ENCODE assay signal across 9 cellular contexts in genomic region chr4:23887989-23888388, GRCh38. TPM values are rescaled to one million over a fixed set of nuclear protein-coding genes. Genes with fewer than 3 reads are reported as not detected.
DNase-seq lines count a peak whose midpoint lies in the region; ATAC-seq and TF ChIP-seq lines count a peak whose summit lies in the region.
"Had no signal": no experiment of that assay in that cellular context is flagged by ENCODE, and none has a peak within 500 bp of the region (broad histone marks: within the 10 kb centered on the region; RNA-seq: fewer than 3 reads in every experiment).

No MANE protein-coding gene starts in this region.

- H3K4me1 ChIP-seq in heart left ventricle (peaks cover 0 to 21% (median under 1%) of the 10 kb centered on the region in 12 donors), left ventricle myocardium inferior (peaks cover 70% of the 10 kb centered on the region), neuron (ENCODE audit: insufficient read depth, low read length) (peaks cover 30% of the 10 kb centered on the region)

- intact Hi-C loops in heart left ventricle (cut with DNase I): loop anchor here in 4 of 10 donors (2.0 to 5.0 kb wide), 3 partner anchors 41 to 44 kb away; no protein-coding TSS in a partner anchor
- intact Hi-C loops in left ventricle myocardium superior (cut with micrococcal nuclease): no loop called here
- intact Hi-C loops in left ventricle myocardium inferior (cut with micrococcal nuclease): no loop called here

- TF ChIP-seq POLR2A in heart left ventricle (IDR thresholded peaks at IDR 0.05): no peak

- no peak for ATAC-seq in heart left ventricle
- ATAC-seq in left ventricle myocardium superior: no peak

- H3K36me3 ChIP-seq in heart left ventricle: peaks cover 0 to 4% (median 0%) of the 10 kb centered on the region in 9 donors
- peaks cover 7% of the 10 kb centered on the region for H3K36me3 ChIP-seq in left ventricle myocardium inferior
- no peaks in the 10 kb centered on the region for H3K36me3 ChIP-seq in neuron (ENCODE audit: insufficient read depth, low read length)

- H2AFZ ChIP-seq in neuron (ENCODE audit: low read depth, low read length): peak overlapping the region; percentile 49

- H3K9me3 ChIP-seq in heart left ventricle (no peaks in the 10 kb centered on the region), left ventricle myocardium inferior (replicated peaks) (no peaks in the 10 kb centered on the region), neuron (ENCODE audit: low read length) (no peaks in the 10 kb centered on the region)

- DNase-seq in heart left ventricle (peak in 3 of 5 donors; percentile 43 to 64 (median 44)), left ventricle myocardium superior (no peak), left ventricle myocardium inferior (no peak), NCI-H187 treated with DMSO at 0.1 percent for 48 hours (lab: John Stamatoyannopoulos, UW) (no peak), GDM1 (lab: John Stamatoyannopoulos, UW) (no peak), HuH-7 (ENCODE audit: low spot score) (no peak), NCI-H1092 treated with DMSO at 0.1 percent for 48 hours (lab: John Stamatoyannopoulos, UW) (no peak)
- DNase-seq: activated naive CD4-positive, alpha-beta T cell treated with anti-CD3 and anti-CD28 coated beads, Interleukin-2, amount 10 ng/mL, durations not matched to agents 7 days and 5 days had no signal

- H3K27me3 ChIP-seq in heart left ventricle: no peaks in the 10 kb centered on the region
- no peaks in the 10 kb centered on the region for H3K27me3 ChIP-seq in left ventricle myocardium inferior (ENCODE audit: low read depth)
- no peaks in the 10 kb centered on the region for H3K27me3 ChIP-seq in neuron (ENCODE audit: insufficient read depth, low read length)

- WGBS in heart left ventricle, 4 donors: 38 to 55% (median 43%) methylated on average over 7 of the region's 7 CpGs

- TF ChIP-seq CTCF in heart left ventricle (IDR thresholded peaks at IDR 0.05) (no peak), left ventricle myocardium inferior (IDR thresholded peaks at IDR 0.05; ENCODE audit: borderline replicate concordance) (no peak)

- H3K4me3 ChIP-seq in heart left ventricle (peak overlapping the region; percentile 39 to 73 (median 58)), left ventricle myocardium inferior (peak overlapping the region; percentile 67), neuron (ENCODE audit: low read length) (no peak overlapping the region)

- H3K27ac ChIP-seq in heart left ventricle (peak overlapping the region; percentile 78 to 94 (median 84)), left ventricle myocardium inferior (replicated peaks) (peak overlapping the region; percentile 94)

RNA-seq across cellular contexts. Expression of gene PPARGC1A, which starts 1.9 kb away (rescaled TPM):
- total RNA-seq in heart left ventricle: 100 to 1,000 TPM in 1 of 9 donors, 10 to 100 TPM in 8; 47.2 to 103 (median 84.4) TPM
- polyA plus RNA-seq in heart left ventricle: 10 to 100 TPM; 25.4 to 25.6 TPM
- total RNA-seq in left ventricle myocardium superior: 97.2 TPM
- total RNA-seq in left ventricle myocardium inferior: 108 TPM

Comparison
In these comparisons a context has a peak if more than half of its experiments do, and no peak if none do; other contexts are left out.
1. DNase-seq: peak in heart left ventricle (3 of 5); none in left ventricle myocardium superior (single experiment), left ventricle myocardium inferior (single experiment), NCI-H187 treated with DMSO at 0.1 percent for 48 hours (single experiment), GDM1 (single experiment), HuH-7 (single experiment) and NCI-H1092 treated with DMSO at 0.1 percent for 48 hours (single experiment).